ENCODE assay signal across 15 cellular contexts in genomic region chr2:166344286-166345113, GRCh38. TPM values are rescaled to one million over a fixed set of nuclear protein-coding genes. Genes with fewer than 3 reads are reported as not detected.
DNase-seq lines count a peak whose midpoint lies in the region; ATAC-seq and TF ChIP-seq lines count a peak whose summit lies in the region.
"Had no signal": no experiment of that assay in that cellular context is flagged by ENCODE, and none has a peak within 500 bp of the region (broad histone marks: within the 10 kb centered on the region; RNA-seq: fewer than 3 reads in every experiment).

No MANE protein-coding gene starts in this region.

- no peak for TF ChIP-seq POLR2A in spleen (IDR thresholded peaks at IDR 0.05)

- H2BK120ac ChIP-seq in mesendoderm (ENCODE audit: low read depth, low read length) = no peak overlapping the region

- no peak overlapping the region for H3K4ac ChIP-seq in mesendoderm (ENCODE audit: low read depth, low read length)

- H3K36me3 ChIP-seq in Karpas-422 (ENCODE audit: insufficient read depth, low read length) (no peaks in the 10 kb centered on the region), mesendoderm (ENCODE audit: control insufficient read depth, insufficient read depth, low read length) (no peaks in the 10 kb centered on the region), spleen (no peaks in the 10 kb centered on the region)
- H3K36me3 ChIP-seq: right atrium auricular region, transverse colon had no signal

- H4K8ac ChIP-seq in mesendoderm (ENCODE audit: low read depth, low read length) = no peak overlapping the region

- H3K4me2 ChIP-seq in Karpas-422 (ENCODE audit: low read depth, low read length, poor library complexity, severe bottlenecking) (no peak overlapping the region), mesendoderm (ENCODE audit: low read length) (no peak overlapping the region)

- H3K27ac ChIP-seq in Karpas-422 (ENCODE audit: low read length) = no peak overlapping the region
- no peak overlapping the region for H3K27ac ChIP-seq in mesendoderm (ENCODE audit: low read depth, low read length)
- peak overlapping the region in 1 of 8 donors; percentile 12 for H3K27ac ChIP-seq in spleen
- H3K27ac ChIP-seq: right atrium auricular region, transverse colon had no signal

- no peak overlapping the region for H4K5ac ChIP-seq in mesendoderm (ENCODE audit: low read length)

- H3K79me2 ChIP-seq in Karpas-422 (ENCODE audit: low read length) = no peaks in the 10 kb centered on the region
- H3K79me2 ChIP-seq in mesendoderm (ENCODE audit: control insufficient read depth, insufficient read depth, low read length) = no peaks in the 10 kb centered on the region

- no peaks in the 10 kb centered on the region for H4K20me1 ChIP-seq in Karpas-422 (ENCODE audit: insufficient read depth, low read depth, low read length)

- WGBS in mesendoderm (ENCODE audit: extremely low coverage, insufficient coverage, low lambda C conversion rate) = no CpG with 5 or more reads among the region's 4 CpGs
- WGBS in spleen, 5 donors = 70 to 77% (median 73%) methylated on average over 4 of the region's 4 CpGs

- H2AK5ac ChIP-seq in mesendoderm (ENCODE audit: low read length) = no peak overlapping the region

- H2BK5ac ChIP-seq in mesendoderm (ENCODE audit: low read length) = no peak overlapping the region

- peak overlapping the region; percentile 64; the same call in 1 of the 2 replicates for H2AFZ ChIP-seq in Karpas-422 (ENCODE audit: low read length)

- no peaks in the 10 kb centered on the region for H3K36me3 Mint-ChIP-seq in activated naive CD8-positive, alpha-beta T cell treated with anti-CD3 and anti-CD28 coated beads for 36 hours

- no peaks in the 10 kb centered on the region for H3K9me2 ChIP-seq in Karpas-422 (replicated peaks; ENCODE audit: insufficient read depth, low read length)

- no peak for ATAC-seq in HG03135 (IDR thresholded peaks at IDR 0.05; ENCODE audit: unreplicated experiment)

- no peak overlapping the region for H3K4me3 ChIP-seq in Karpas-422 (ENCODE audit: low read length)
- H3K4me3 ChIP-seq in choroid plexus epithelial cell (ENCODE audit: low read depth, low read length) = no peak overlapping the region
- no peak overlapping the region for H3K4me3 ChIP-seq in mesendoderm (ENCODE audit: low read length)
- H3K4me3 ChIP-seq in spleen = no peak overlapping the region
- H3K4me3 ChIP-seq: lung, right atrium auricular region, transverse colon had no signal

- H3K23ac ChIP-seq in mesendoderm (ENCODE audit: low read length) = no peak overlapping the region

- no peaks in the 10 kb centered on the region for H3K9me3 Mint-ChIP-seq in activated naive CD8-positive, alpha-beta T cell treated with anti-CD3 and anti-CD28 coated beads for 36 hours
- H3K9me3 Mint-ChIP-seq: activated CD4-positive, alpha-beta T cell treated with anti-CD3 and anti-CD28 coated beads, Interleukin-2, amount 10 ng/mL, durations not matched to agents 24 days and 14 days; activated T-helper 2 cell treated with anti-CD3 and anti-CD28 coated beads, Interferon-gamma antibody, Interleukin-2, Interleukin-4, amounts not matched to agents 10 μg/mL and 5 μg/mL and 100 μg/mL, durations not matched to agents 14 hours and 24 hours and 36 hours had no signal

- peak; percentile 5 for DNase-seq in AG08395 (ENCODE audit: low spot score)
- peak; percentile 46 for DNase-seq in Karpas-422
- DNase-seq in choroid plexus epithelial cell (ENCODE audit: low read depth) = peak; percentile 80
- peak; percentile 3 for DNase-seq in mesendoderm
- no peak for DNase-seq in activated CD4-positive, alpha-beta T cell treated with anti-CD3 and anti-CD28 coated beads for 48 hours
- no peak for DNase-seq in activated naive CD8-positive, alpha-beta T cell treated with anti-CD3 and anti-CD28 coated beads for 36 hours
- DNase-seq in spleen = no peak
- DNase-seq: activated CD4-positive, alpha-beta T cell treated with anti-CD3 and anti-CD28 coated beads, Interleukin-2, amount 10 ng/mL, durations not matched to agents 24 days and 14 days; cerebellar nuclear complex; head of caudate nucleus; transverse colon had no signal

- H3K9me3 ChIP-seq in Karpas-422 (ENCODE audit: low read length) = no peaks in the 10 kb centered on the region
- H3K9me3 ChIP-seq in spleen = no peaks in the 10 kb centered on the region
- H3K9me3 ChIP-seq: right atrium auricular region, transverse colon had no signal

- no peak overlapping the region for H2BK15ac ChIP-seq in mesendoderm (replicated peaks; ENCODE audit: low read depth)

- H3K9ac ChIP-seq in Karpas-422 (ENCODE audit: low read length) (no peak overlapping the region), mesendoderm (ENCODE audit: low read length) (no peak overlapping the region)

- intact Hi-C loops in spleen (cut with DNase I; ENCODE audit: low total_unique reads) = no loop called here

- H3K27ac Mint-ChIP-seq in activated naive CD8-positive, alpha-beta T cell treated with anti-CD3 and anti-CD28 coated beads for 36 hours = no peak overlapping the region
- H3K27ac Mint-ChIP-seq: activated CD4-positive, alpha-beta T cell treated with anti-CD3 and anti-CD28 coated beads, Interleukin-2, amount 10 ng/mL, durations not matched to agents 24 days and 14 days; activated T-helper 2 cell treated with anti-CD3 and anti-CD28 coated beads, Interferon-gamma antibody, Interleukin-2, Interleukin-4, amounts not matched to agents 10 μg/mL and 5 μg/mL and 100 μg/mL, durations not matched to agents 14 hours and 24 hours and 36 hours had no signal

- H3K27me3 ChIP-seq in Karpas-422 (ENCODE audit: low read length) (no peaks in the 10 kb centered on the region), mesendoderm (ENCODE audit: insufficient read depth, low read length, poor library complexity) (no peaks in the 10 kb centered on the region), spleen (replicated peaks in 1 of 7) (no peaks in the 10 kb centered on the region)
- H3K27me3 ChIP-seq: right atrium auricular region, transverse colon had no signal

- H3K4me1 Mint-ChIP-seq in activated naive CD8-positive, alpha-beta T cell treated with anti-CD3 and anti-CD28 coated beads for 36 hours = no peaks in the 10 kb centered on the region

- H3K4me3 Mint-ChIP-seq in activated naive CD8-positive, alpha-beta T cell treated with anti-CD3 and anti-CD28 coated beads for 36 hours = no peak overlapping the region
- H3K4me3 Mint-ChIP-seq: activated CD4-positive, alpha-beta T cell treated with anti-CD3 and anti-CD28 coated beads, Interleukin-2, amount 10 ng/mL, durations not matched to agents 24 days and 14 days had no signal

- H3K79me1 ChIP-seq in mesendoderm (ENCODE audit: low read length) = no peaks in the 10 kb centered on the region

- TF ChIP-seq CTCF in choroid plexus epithelial cell (conservative IDR thresholded peaks at IDR 0.05; ENCODE audit: low read depth, low read length) (no peak), spleen (IDR thresholded peaks at IDR 0.05 in 8 of 11, conservative IDR thresholded peaks at IDR 0.05 in 3 of 11) (no peak)

- H3K56ac ChIP-seq in mesendoderm (ENCODE audit: low read length) = no peak overlapping the region

- H3K18ac ChIP-seq in mesendoderm (ENCODE audit: low read length) = no peak overlapping the region

- no peaks in the 10 kb centered on the region for H3K27me3 Mint-ChIP-seq in activated naive CD8-positive, alpha-beta T cell treated with anti-CD3 and anti-CD28 coated beads for 36 hours
- H3K27me3 Mint-ChIP-seq: activated CD4-positive, alpha-beta T cell treated with anti-CD3 and anti-CD28 coated beads, Interleukin-2, amount 10 ng/mL, durations not matched to agents 24 days and 14 days had no signal

- H3K4me1 ChIP-seq in Karpas-422 (ENCODE audit: low read length) = peaks cover 35% of the 10 kb centered on the region
- H3K4me1 ChIP-seq in mesendoderm (ENCODE audit: control insufficient read depth, low read depth, low read length) = no peaks in the 10 kb centered on the region
- no peaks in the 10 kb centered on the region for H3K4me1 ChIP-seq in spleen
- H3K4me1 ChIP-seq: right atrium auricular region, transverse colon had no signal

RNA-seq across cellular contexts. Expression of gene SCN9A, which starts 31.2 kb away (rescaled TPM):
- total RNA-seq in Karpas-422 (2014; rRNA removed; shearing (Covaris generic); ENCODE audit: low replicate concordance) = not detected in 2 replicates
- 0.73 TPM for polyA plus RNA-seq in mesendoderm (2013, experiment 1 of 2)
- 0.80 TPM for polyA plus RNA-seq in mesendoderm (2013, experiment 2 of 2)
- not detected for total RNA-seq in activated naive CD8-positive, alpha-beta T cell treated with anti-CD3 and anti-CD28 coated beads for 36 hours
- total RNA-seq in spleen = 10 to 100 TPM in 6 of 7 donors, 1 to 10 TPM in 1; 9.7 to 27.9 (median 21.1) TPM
- 1 to 10 TPM in 2 of 3 donors, under 1 TPM in 1; 0.76 to 2.3 (median 2.1) TPM for polyA plus RNA-seq in spleen
- total RNA-seq: activated CD4-positive, alpha-beta T cell treated with anti-CD3 and anti-CD28 coated beads, Interleukin-2, amount 10 ng/mL, durations not matched to agents 24 days and 14 days; activated T-helper 2 cell treated with anti-CD3 and anti-CD28 coated beads, Interferon-gamma antibody, Interleukin-2, Interleukin-4, amounts not matched to agents 10 μg/mL and 5 μg/mL and 100 μg/mL, durations not matched to agents 14 hours and 24 hours and 36 hours had no signal

Comparison
In these comparisons a context has a peak if more than half of its experiments do, and no peak if none do; other contexts are left out.
1. DNase-seq: peak in AG08395 (single experiment), Karpas-422 (single experiment), choroid plexus epithelial cell (single experiment) and mesendoderm (single experiment); none in activated CD4-positive, alpha-beta T cell treated with anti-CD3 and anti-CD28 coated beads for 48 hours (single experiment), activated naive CD8-positive, alpha-beta T cell treated with anti-CD3 and anti-CD28 coated beads for 36 hours (single experiment) and spleen (single experiment).
2. RNA of gene SCN9A, which starts 31.2 kb away (total RNA-seq): 9.7 to 27.9 TPM in spleen; not detected in Karpas-422 and not detected in activated naive CD8-positive, alpha-beta T cell treated with anti-CD3 and anti-CD28 coated beads for 36 hours; every median in the first group is over 10 times any median in the second.